Comparison of ENCODE assay signal across 21 cellular contexts in genomic region chr15:74425634-74426033, GRCh38. TPM values are rescaled to one million over a fixed set of nuclear protein-coding genes. Genes with fewer than 3 reads are reported as not detected.
DNase-seq lines count a peak whose midpoint lies in the region; ATAC-seq and TF ChIP-seq lines count a peak whose summit lies in the region.
"Had no signal": no experiment of that assay in that cellular context is flagged by ENCODE, and none has a peak within 500 bp of the region (broad histone marks: within the 10 kb centered on the region; RNA-seq: fewer than 3 reads in every experiment).

No MANE protein-coding gene starts in this region.

- H3K27me3 Mint-ChIP-seq in stimulated activated naive B cell treated with anti-CD40 and anti-IgM and Interleukin-4, amounts not matched to agents 10 μg/mL and 1 μg/mL and 100 μg/mL, for 72 hours, result no peaks in the 10 kb centered on the region
- H3K27me3 Mint-ChIP-seq: activated CD4-positive, alpha-beta memory T cell treated with anti-CD3 and anti-CD28 coated beads for 36 hours; central memory CD8-positive, alpha-beta T cell had no signal

- H3K9me3 Mint-ChIP-seq in stimulated activated naive B cell treated with anti-CD40 and anti-IgM and Interleukin-4, amounts not matched to agents 10 μg/mL and 1 μg/mL and 100 μg/mL, for 72 hours, result no peaks in the 10 kb centered on the region
- H3K9me3 Mint-ChIP-seq: activated CD4-positive, alpha-beta memory T cell treated with anti-CD3 and anti-CD28 coated beads for 36 hours; central memory CD8-positive, alpha-beta T cell; immature natural killer cell had no signal

- peak overlapping the region; percentile 91 to 94 for H3K4me3 Mint-ChIP-seq in stimulated activated naive B cell treated with anti-CD40 and anti-IgM and Interleukin-4, amounts not matched to agents 10 μg/mL and 1 μg/mL and 100 μg/mL, for 72 hours
- H3K4me3 Mint-ChIP-seq: activated CD4-positive, alpha-beta memory T cell treated with anti-CD3 and anti-CD28 coated beads for 36 hours; central memory CD8-positive, alpha-beta T cell; immature natural killer cell had no signal

- no peak for TF ChIP-seq CTCF in RWPE2 (IDR thresholded peaks at IDR 0.05; ENCODE audit: poor library complexity, severe bottlenecking)
- TF ChIP-seq CTCF in upper lobe of left lung (IDR thresholded peaks at IDR 0.05), result no peak

- no peak for TF ChIP-seq EP300 in upper lobe of left lung (IDR thresholded peaks at IDR 0.05)

- no peak overlapping the region for H3K9ac ChIP-seq in GM23248

- H3K4me2 ChIP-seq in GM23248 (ENCODE audit: unreplicated experiment), result no peak overlapping the region

- 74 to 79% methylated on average over 7 of the region's 7 CpGs for WGBS in GM23248 (ENCODE audit: low coverage in 1 of 2, low lambda C conversion rate in 2 of 2, missing lambda C conversion rate in 2 of 2), 2 experiments
- WGBS in upper lobe of left lung, 2 donors, result 91% methylated on average over 6 to 7 of the region's 7 CpGs

- DNase-seq in GM23248, result no peak
- no peak for DNase-seq in RWPE2 (ENCODE audit: low spot score)
- peak; percentile 31 to 68 for DNase-seq in erythroblast (lab: John Stamatoyannopoulos, UW)
- DNase-seq in stimulated activated naive B cell treated with anti-CD40 and anti-IgM and Interleukin-4, amounts not matched to agents 10 μg/mL and 1 μg/mL and 100 μg/mL, for 72 hours, result no peak
- DNase-seq in GM19238 (ENCODE audit: insufficient read length, low spot score), result no peak
- DNase-seq in upper lobe of left lung, result no peak
- DNase-seq: activated CD4-positive, alpha-beta memory T cell treated with anti-CD3 and anti-CD28 coated beads for 36 hours; effector CD8-positive, alpha-beta T cell; head of caudate nucleus; immature natural killer cell; lower lobe of right lung; NCI-H1930; NCI-H446; SHP77; sigmoid colon; stimulated activated CD4-positive, alpha-beta T cell treated with anti-CD3 and anti-CD28 coated beads, Interleukin-2, amount 100 ng/mL, for 24 hours; T-helper 1 cell had no signal

- peak overlapping the region; percentile 78; the same call in 1 of the 2 replicates for H3K27ac ChIP-seq in GM23248
- peak overlapping the region; percentile 95 for H3K27ac ChIP-seq in RWPE2 (ENCODE audit: poor library complexity, severe bottlenecking)
- no peak overlapping the region for H3K27ac ChIP-seq in upper lobe of left lung
- H3K27ac ChIP-seq: lower lobe of right lung, sigmoid colon, VCaP had no signal

- peaks cover 100% of the 10 kb centered on the region for H3K79me2 ChIP-seq in GM23248 (ENCODE audit: insufficient read depth)

- H3F3A ChIP-seq in GM23248 (ENCODE audit: insufficient read depth), result peaks cover 79% of the 10 kb centered on the region

- TF ChIP-seq POLR2A in erythroblast (IDR thresholded peaks at IDR 0.05; ENCODE audit: low read length), result no peak
- TF ChIP-seq POLR2A in upper lobe of left lung (IDR thresholded peaks at IDR 0.05), result no peak

- ATAC-seq in RWPE2 (ENCODE audit: low read depth) (no peak), GM18873 (IDR thresholded peaks at IDR 0.05; ENCODE audit: low FRiP score, unreplicated experiment) (no peak), upper lobe of left lung (ENCODE audit: low FRiP score in 2 of 2) (no peak)
- ATAC-seq in stimulated activated naive B cell treated with anti-CD40 and anti-IgM and Interleukin-4, amounts not matched to agents 10 μg/mL and 1 μg/mL and 100 μg/mL, for 72 hours (replicated peaks), result no peak
- ATAC-seq: lower lobe of right lung had no signal

- H3K4me1 ChIP-seq in GM23248 (ENCODE audit: insufficient read depth) (peaks cover 79% of the 10 kb centered on the region), RWPE2 (ENCODE audit: insufficient read depth, poor library complexity, severe bottlenecking) (peaks cover 54% of the 10 kb centered on the region), upper lobe of left lung (peaks cover 2 to 9% (median 5%) of the 10 kb centered on the region in 4 donors)

- H4K20me1 ChIP-seq in GM23248 (ENCODE audit: insufficient read depth), result peaks cover 4% of the 10 kb centered on the region; the same call in 1 of the 2 replicates

- H3K9me3 ChIP-seq in GM23248 (ENCODE audit: low read depth) (no peaks in the 10 kb centered on the region), RWPE2 (ENCODE audit: severe bottlenecking) (no peaks in the 10 kb centered on the region), upper lobe of left lung (no peaks in the 10 kb centered on the region)
- H3K9me3 ChIP-seq: lower lobe of right lung, sigmoid colon had no signal

- H3K9me2 ChIP-seq in GM23248 (ENCODE audit: insufficient read depth), result no peaks in the 10 kb centered on the region

- peaks cover 84 to 96% of the 10 kb centered on the region in 2 donors for H3K36me3 Mint-ChIP-seq in stimulated activated naive B cell treated with anti-CD40 and anti-IgM and Interleukin-4, amounts not matched to agents 10 μg/mL and 1 μg/mL and 100 μg/mL, for 72 hours

- in situ Hi-C loops in GM23248 (cut with MboI), result no loop called here

- H3K36me3 ChIP-seq in GM23248 (ENCODE audit: low read depth) (no peaks in the 10 kb centered on the region), RWPE2 (ENCODE audit: low read depth) (peaks cover 10% of the 10 kb centered on the region; the same call in 1 of the 2 replicates), upper lobe of left lung (no peaks in the 10 kb centered on the region)
- H3K36me3 ChIP-seq: lower lobe of right lung, sigmoid colon had no signal

- H3K4me1 Mint-ChIP-seq in stimulated activated naive B cell treated with anti-CD40 and anti-IgM and Interleukin-4, amounts not matched to agents 10 μg/mL and 1 μg/mL and 100 μg/mL, for 72 hours, result peaks cover 86 to 100% of the 10 kb centered on the region in 2 donors

- H3K4me3 ChIP-seq in GM23248 (no peak overlapping the region), RWPE2 (ENCODE audit: severe bottlenecking) (no peak overlapping the region), upper lobe of left lung (no peak overlapping the region)
- H3K4me3 ChIP-seq: lower lobe of right lung, sigmoid colon had no signal

- peak overlapping the region; percentile 92 for H3K27ac Mint-ChIP-seq in stimulated activated naive B cell treated with anti-CD40 and anti-IgM and Interleukin-4, amounts not matched to agents 10 μg/mL and 1 μg/mL and 100 μg/mL, for 72 hours
- H3K27ac Mint-ChIP-seq: activated CD4-positive, alpha-beta memory T cell treated with anti-CD3 and anti-CD28 coated beads for 36 hours had no signal

- H3K27me3 ChIP-seq in GM23248 (replicated peaks; ENCODE audit: insufficient read depth), result no peaks in the 10 kb centered on the region
- H3K27me3 ChIP-seq in RWPE2 (ENCODE audit: insufficient read depth, poor library complexity, severe bottlenecking), result no peaks in the 10 kb centered on the region
- H3K27me3 ChIP-seq in upper lobe of left lung, result no peaks in the 10 kb centered on the region

- H2AFZ ChIP-seq in GM23248, result no peak overlapping the region

RNA-seq across cellular contexts. Expression of gene SEMA7A, which starts 8.1 kb away (rescaled TPM):
- 132 and 151 TPM in 2 replicates for total RNA-seq in GM23248 (2014; rRNA removed; shearing (Covaris generic))
- 41.2 and 42.3 TPM in 2 replicates for polyA plus RNA-seq in GM23248 (2016; fragmentation: Nextera tagmentation; extraction: Ambion mirVana)
- 1 to 10 TPM; 1.0 to 9.1 (median 5.3) TPM for total RNA-seq in upper lobe of left lung

RNA-seq across cellular contexts. Expression of gene UBL7, which starts 35.3 kb away (rescaled TPM):
- 70.4 and 74.2 TPM in 2 replicates for total RNA-seq in GM23248 (2014; rRNA removed; shearing (Covaris generic))
- polyA plus RNA-seq in GM23248 (2016; fragmentation: Nextera tagmentation; extraction: Ambion mirVana), result 78.6 and 79.1 TPM in 2 replicates
- 10 to 100 TPM; 22.0 to 53.1 (median 48.6) TPM for total RNA-seq in upper lobe of left lung

RNA-seq across cellular contexts. Expression of gene CYP11A1, which starts 58.2 kb away (rescaled TPM):
- total RNA-seq in GM23248 (2014; rRNA removed; shearing (Covaris generic)), result 0.25 and 0.32 TPM in 2 replicates
- polyA plus RNA-seq in GM23248 (2016; fragmentation: Nextera tagmentation; extraction: Ambion mirVana), result 1.2 and 1.9 TPM in 2 replicates
- total RNA-seq in upper lobe of left lung, result 1 to 10 TPM in 4 of 6 donors, under 1 TPM in 1, not detected in 1; 0.91 to 8.4 (median 1.1) TPM
- total RNA-seq: myocyte had no signal
- polyA plus RNA-seq: immature natural killer cell had no signal

Comparison
In these comparisons a context has a peak if more than half of its experiments do, and no peak if none do; other contexts are left out.
1. DNase-seq: peak in erythroblast (2 of 2); none in GM23248 (single experiment), RWPE2 (single experiment), stimulated activated naive B cell treated with anti-CD40 and anti-IgM and Interleukin-4, amounts not matched to agents 10 μg/mL and 1 μg/mL and 100 μg/mL, for 72 hours (single experiment), GM19238 (single experiment) and upper lobe of left lung (0 of 2).
2. H3K27ac ChIP-seq: peak in GM23248 (single experiment) and RWPE2 (single experiment); none in upper lobe of left lung (0 of 4).
3. RNA of gene SEMA7A, which starts 8.1 kb away (total RNA-seq): 132 to 151 TPM in GM23248; 1.0 to 9.1 TPM in upper lobe of left lung; every median in the first group is over 10 times any median in the second.